In the genomic region with DNA sequence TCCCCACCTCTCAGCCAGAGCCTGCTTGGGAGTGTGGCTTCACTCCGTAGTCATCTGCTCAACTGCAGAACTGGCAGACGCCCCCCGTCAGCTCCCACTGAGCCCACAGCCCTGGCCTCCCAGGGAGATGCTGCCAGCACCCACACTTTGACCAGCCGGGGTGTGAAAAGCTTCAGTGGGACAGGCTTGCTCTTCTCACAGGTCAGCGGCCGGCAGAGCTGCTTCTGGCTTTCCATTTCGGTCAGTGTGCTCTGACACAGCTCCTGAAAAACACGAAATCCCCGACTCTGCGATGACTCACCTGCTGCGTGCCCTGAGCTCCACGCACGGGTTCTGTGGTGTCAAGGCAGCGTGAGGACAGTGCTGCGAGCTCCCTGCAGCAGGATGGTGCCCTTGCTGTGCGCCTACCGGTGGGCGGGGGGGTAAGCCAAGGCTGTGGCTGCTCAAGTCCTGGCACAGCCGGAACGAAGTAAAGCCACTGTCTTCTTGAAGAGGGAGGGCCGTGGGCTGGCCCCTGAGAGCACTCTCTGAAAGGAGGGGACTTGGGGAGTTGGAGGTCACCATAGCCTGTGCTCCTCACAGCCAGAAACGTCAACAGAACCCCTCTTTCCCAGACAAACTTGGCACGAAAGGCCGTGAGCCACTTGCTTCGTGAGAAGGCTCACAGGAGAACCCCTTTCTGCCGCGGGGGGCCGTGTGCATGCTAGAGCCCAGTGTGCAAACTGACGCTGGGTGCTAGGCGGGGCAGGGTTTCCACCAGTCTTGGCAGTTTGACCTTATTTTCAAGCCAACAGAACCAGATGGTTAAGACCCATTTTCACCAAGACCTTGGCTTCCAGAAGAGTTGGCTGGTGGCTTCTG, we compare ENCODE assay signal across 12 cellular contexts. TPM values are rescaled to one million over a fixed set of nuclear protein-coding genes. Genes with fewer than 3 reads are reported as not detected.
DNase-seq lines count a peak whose midpoint lies in the region; ATAC-seq lines count a peak whose summit lies in the region.
"Had no signal": no experiment of that assay in that cellular context is flagged by ENCODE, and none has a peak within 500 bp of the region (broad histone marks: within the 10 kb centered on the region; RNA-seq: fewer than 3 reads in every experiment).

No MANE protein-coding gene starts in this region.

- no peak overlapping the region for H4K12ac ChIP-seq in trophoblast cell (ENCODE audit: low read depth, low read length)

- H3K27me3 Mint-ChIP-seq in activated CD4-positive, alpha-beta T cell treated with anti-CD3 and anti-CD28 coated beads, Interleukin-2, amount 10 ng/mL, durations not matched to agents 7 days and 5 days, result no peaks in the 10 kb centered on the region
- no peaks in the 10 kb centered on the region for H3K27me3 Mint-ChIP-seq in activated T-cell treated with anti-CD3 and anti-CD28 coated beads, Interleukin-2, amount 50 U/mL, for 24 hours
- no peaks in the 10 kb centered on the region for H3K27me3 Mint-ChIP-seq in stimulated activated naive CD8-positive, alpha-beta T cell treated with anti-CD3 and anti-CD28 coated beads, Interleukin-15, amount 100 ng/mL, for 72 hours

- CTCF ChIA-PET in activated CD4-positive, alpha-beta T cell treated with anti-CD3 and anti-CD28 coated beads, Interleukin-2, amount 10 ng/mL, durations not matched to agents 7 days and 5 days (lab: Charles Lee), result interaction anchor here (0.8 to 6.5 kb wide), 5 partner anchors 9 to 176 kb away, joined by 3 to 30 read pairs (median 6); no protein-coding TSS in a partner anchor

- no peak overlapping the region for H4K8ac ChIP-seq in trophoblast cell (ENCODE audit: low read depth, low read length)

- H3K27ac ChIP-seq in right cardiac atrium (ENCODE audit: low read length) (no peak overlapping the region), trophoblast cell (ENCODE audit: low read depth, low read length) (no peak overlapping the region)

- peaks cover 38% of the 10 kb centered on the region for H3K4me1 Mint-ChIP-seq in activated CD4-positive, alpha-beta T cell treated with anti-CD3 and anti-CD28 coated beads, Interleukin-2, amount 10 ng/mL, durations not matched to agents 7 days and 5 days
- peaks cover 72% of the 10 kb centered on the region for H3K4me1 Mint-ChIP-seq in activated T-cell treated with anti-CD3 and anti-CD28 coated beads, Interleukin-2, amount 50 U/mL, for 24 hours (ENCODE audit: low read depth)
- H3K4me1 Mint-ChIP-seq in stimulated activated naive CD8-positive, alpha-beta T cell treated with anti-CD3 and anti-CD28 coated beads, Interleukin-15, amount 100 ng/mL, for 72 hours, result peaks cover 68% of the 10 kb centered on the region

- peaks cover 3% of the 10 kb centered on the region for H3K4me1 ChIP-seq in right cardiac atrium (ENCODE audit: control insufficient read depth, insufficient read depth, low read length)
- peaks cover 4 to 8% of the 10 kb centered on the region in 2 experiments for H3K4me1 ChIP-seq in trophoblast cell (ENCODE audit: control insufficient read depth in 1 of 2, insufficient read depth in 2 of 2, low read length in 2 of 2)

- no peak overlapping the region for H2AK5ac ChIP-seq in trophoblast cell (ENCODE audit: low read length)

- peaks cover 64 to 67% of the 10 kb centered on the region in 2 experiments for H3K36me3 ChIP-seq in trophoblast cell (ENCODE audit: control insufficient read depth in 1 of 2, insufficient read depth in 2 of 2, low read length in 2 of 2)

- H3K4me3 ChIP-seq in right cardiac atrium (ENCODE audit: low read length) (no peak overlapping the region), trophoblast cell (ENCODE audit: low read depth, low read length) (no peak overlapping the region)

- H2BK120ac ChIP-seq in trophoblast cell (ENCODE audit: insufficient read depth, low read length, poor library complexity), result no peak overlapping the region

- no peak overlapping the region for H3K9ac ChIP-seq in trophoblast cell (ENCODE audit: low read length)

- 89% methylated on average over 30 of the region's 30 CpGs for WGBS in right cardiac atrium
- WGBS in trophoblast cell (ENCODE audit: extremely low coverage, insufficient coverage, insufficient read length), result no CpG with 5 or more reads among the region's 30 CpGs

- peaks cover 4% of the 10 kb centered on the region for H3K79me1 ChIP-seq in trophoblast cell (ENCODE audit: low read length)

- no peak overlapping the region for H3K4ac ChIP-seq in trophoblast cell (ENCODE audit: low read depth, low read length)

- H3K27me3 ChIP-seq in right cardiac atrium (ENCODE audit: control insufficient read depth, insufficient read depth) (no peaks in the 10 kb centered on the region), trophoblast cell (ENCODE audit: insufficient read depth, low read length) (no peaks in the 10 kb centered on the region)

- POLR2A ChIA-PET in activated CD4-positive, alpha-beta T cell treated with anti-CD3 and anti-CD28 coated beads, Interleukin-2, amount 10 ng/mL, durations not matched to agents 7 days and 5 days (lab: Charles Lee), result no interaction called here

- H3K23ac ChIP-seq in trophoblast cell (ENCODE audit: low read length), result no peak overlapping the region

- peaks cover 45% of the 10 kb centered on the region for H3K36me3 Mint-ChIP-seq in activated CD4-positive, alpha-beta T cell treated with anti-CD3 and anti-CD28 coated beads, Interleukin-2, amount 10 ng/mL, durations not matched to agents 7 days and 5 days (ENCODE audit: low read depth)
- peaks cover 95% of the 10 kb centered on the region for H3K36me3 Mint-ChIP-seq in activated T-cell treated with anti-CD3 and anti-CD28 coated beads, Interleukin-2, amount 50 U/mL, for 24 hours (ENCODE audit: low read depth)

- peak; percentile 4 for DNase-seq in activated CD4-positive, alpha-beta T cell treated with anti-CD3 and anti-CD28 coated beads, Interleukin-2, amount 10 ng/mL, durations not matched to agents 7 days and 5 days
- no peak for DNase-seq in activated CD4-positive, alpha-beta T cell treated with anti-CD3 and anti-CD28 coated beads, Interleukin-2, amount 50 U/mL, for 1 hour
- DNase-seq in activated T-cell treated with anti-CD3 and anti-CD28 coated beads, Interleukin-2, amount 50 U/mL, for 24 hours, result peak; percentile 49
- DNase-seq in right cardiac atrium (peak in 2 of 3 donors; percentile 3 to 49), T1000 (lab: John Stamatoyannopoulos, UW) (no peak), trophoblast cell (no peak), CD1c-positive myeloid dendritic cell (ENCODE audit: extremely low spot score) (no peak)
- DNase-seq in stimulated activated naive CD8-positive, alpha-beta T cell treated with anti-CD3 and anti-CD28 coated beads, Interleukin-15, amount 100 ng/mL, for 72 hours, result peak in 1 of 2 donors; percentile 12
- DNase-seq: DMS79 treated with DMSO at 0.1 percent for 48 hours, KG1, NCI-H187 treated with DMSO at 0.1 percent for 48 hours, retina had no signal

- no peak overlapping the region for H2BK12ac ChIP-seq in trophoblast cell (ENCODE audit: low read length)

- H3K4me2 ChIP-seq in trophoblast cell (ENCODE audit: low read length), result no peak overlapping the region

- ATAC-seq in right cardiac atrium, result no peak
- no peak for ATAC-seq in stimulated activated naive CD8-positive, alpha-beta T cell treated with anti-CD3 and anti-CD28 coated beads, Interleukin-15, amount 100 ng/mL, for 72 hours

- no peak overlapping the region for H4K91ac ChIP-seq in trophoblast cell (ENCODE audit: low read depth, low read length)

- H3K14ac ChIP-seq in trophoblast cell (ENCODE audit: low read length), result no peak overlapping the region

- intact Hi-C loops in right cardiac atrium (cut with DNase I), result loop anchor here in 3 of 4 donors (10.0 kb wide), 1 partner anchor 175 kb away; no protein-coding TSS in a partner anchor

- no peak overlapping the region for H2BK5ac ChIP-seq in trophoblast cell (ENCODE audit: low read depth, low read length, poor library complexity)

- H2AFZ ChIP-seq in trophoblast cell (ENCODE audit: insufficient read depth, low read length, poor library complexity), result no peak overlapping the region

- H3K18ac ChIP-seq in trophoblast cell (ENCODE audit: low read length), result no peak overlapping the region

- H3K4me3 Mint-ChIP-seq in activated CD4-positive, alpha-beta T cell treated with anti-CD3 and anti-CD28 coated beads, Interleukin-2, amount 10 ng/mL, durations not matched to agents 7 days and 5 days, result no peak overlapping the region
- peak overlapping the region; percentile 51 for H3K4me3 Mint-ChIP-seq in activated T-cell treated with anti-CD3 and anti-CD28 coated beads, Interleukin-2, amount 50 U/mL, for 24 hours
- no peak overlapping the region for H3K4me3 Mint-ChIP-seq in stimulated activated naive CD8-positive, alpha-beta T cell treated with anti-CD3 and anti-CD28 coated beads, Interleukin-15, amount 100 ng/mL, for 72 hours

- H3K79me2 ChIP-seq in trophoblast cell (ENCODE audit: control insufficient read depth, insufficient read depth, low read length, poor library complexity), result peaks cover 4% of the 10 kb centered on the region

- H3K27ac Mint-ChIP-seq in activated CD4-positive, alpha-beta T cell treated with anti-CD3 and anti-CD28 coated beads, Interleukin-2, amount 10 ng/mL, durations not matched to agents 7 days and 5 days, result no peak overlapping the region
- peak overlapping the region; percentile 90 for H3K27ac Mint-ChIP-seq in activated T-cell treated with anti-CD3 and anti-CD28 coated beads, Interleukin-2, amount 50 U/mL, for 24 hours
- peak overlapping the region; percentile 49 to 71 for H3K27ac Mint-ChIP-seq in stimulated activated naive CD8-positive, alpha-beta T cell treated with anti-CD3 and anti-CD28 coated beads, Interleukin-15, amount 100 ng/mL, for 72 hours

- H3K9me3 ChIP-seq in right cardiac atrium (ENCODE audit: control insufficient read depth, low read length) (no peaks in the 10 kb centered on the region), trophoblast cell (ENCODE audit: insufficient read depth, low read depth, low read length) (peaks cover 2% of the 10 kb centered on the region)

- H3K9me3 Mint-ChIP-seq in activated CD4-positive, alpha-beta T cell treated with anti-CD3 and anti-CD28 coated beads, Interleukin-2, amount 10 ng/mL, durations not matched to agents 7 days and 5 days, result no peaks in the 10 kb centered on the region
- H3K9me3 Mint-ChIP-seq in activated T-cell treated with anti-CD3 and anti-CD28 coated beads, Interleukin-2, amount 50 U/mL, for 24 hours, result no peaks in the 10 kb centered on the region
- H3K9me3 Mint-ChIP-seq in stimulated activated naive CD8-positive, alpha-beta T cell treated with anti-CD3 and anti-CD28 coated beads, Interleukin-15, amount 100 ng/mL, for 72 hours, result no peaks in the 10 kb centered on the region

RNA-seq across cellular contexts. Expression of a gene that starts 23.6 kb away (rescaled TPM):
- total RNA-seq in activated CD4-positive, alpha-beta T cell treated with anti-CD3 and anti-CD28 coated beads, Interleukin-2, amount 10 ng/mL, durations not matched to agents 7 days and 5 days, result 10 to 100 TPM; 49.1 to 50.7 TPM
- 10 to 100 TPM; 15.4 to 19.2 (median 18.4) TPM for total RNA-seq in right cardiac atrium
- polyA plus RNA-seq in right cardiac atrium, result 12.0 TPM
- 30.9 and 32.6 TPM in 2 replicates for polyA plus RNA-seq in trophoblast cell (2013)

RNA-seq across cellular contexts. Expression of a gene that starts 23.8 kb away (rescaled TPM):
- total RNA-seq in activated CD4-positive, alpha-beta T cell treated with anti-CD3 and anti-CD28 coated beads, Interleukin-2, amount 10 ng/mL, durations not matched to agents 7 days and 5 days, result 1 to 10 TPM; 2.5 to 5.2 TPM
- total RNA-seq in right cardiac atrium, result 10 to 100 TPM; 11.6 to 13.1 (median 12.4) TPM
- polyA plus RNA-seq in right cardiac atrium, result 8.4 TPM
- polyA plus RNA-seq in trophoblast cell (2013), result 1.5 and 1.6 TPM in 2 replicates

Comparison
In these comparisons a context has a peak if more than half of its experiments do, and no peak if none do; other contexts are left out.
1. DNase-seq: peak in activated CD4-positive, alpha-beta T cell treated with anti-CD3 and anti-CD28 coated beads, Interleukin-2, amount 10 ng/mL, durations not matched to agents 7 days and 5 days (single experiment), activated T-cell treated with anti-CD3 and anti-CD28 coated beads, Interleukin-2, amount 50 U/mL, for 24 hours (single experiment) and right cardiac atrium (2 of 3); none in activated CD4-positive, alpha-beta T cell treated with anti-CD3 and anti-CD28 coated beads, Interleukin-2, amount 50 U/mL, for 1 hour (single experiment), T1000 (single experiment), trophoblast cell (0 of 2) and CD1c-positive myeloid dendritic cell (single experiment).